In genomic region chr2:69741281-69742169, GRCh38 we compare ENCODE assay signal across 1 cellular context.
TF ChIP-seq lines count a peak whose summit lies in the region.

Gene ANXA4 (plus strand): TSS chr2:69742134. CDS start chr2:69781566, 39,432 bp downstream.

TF ChIP-seq in HepG2, 621 proteins besides CTCF, POLR2A, EP300 and RAD21 (continued from another document and continues in another):
- TF ChIP-seq ZBED4 (CRISPR knock-in tag; IDR thresholded peaks at IDR 0.05; ENCODE audit: borderline replicate concordance) (peak; percentile 91), AGO1 (IDR thresholded peaks at IDR 0.05; ENCODE audit: low read depth, low read length, poor library complexity, severe bottlenecking) (peak; percentile 77), PITX1 (CRISPR knock-in tag; IDR thresholded peaks at IDR 0.05) (no peak; the same call in 1 of the 2 replicates), NONO (IDR thresholded peaks at IDR 0.05) (no peak), NONO (CRISPR knock-in tag; conservative IDR thresholded peaks at IDR 0.05) (peak; percentile 31), SRF (IDR thresholded peaks at IDR 0.05; ENCODE audit: low read depth, low read length) (peak; percentile 20; the same call in 1 of the 2 replicates), ARID4A (CRISPR knock-in tag; IDR thresholded peaks at IDR 0.05; ENCODE audit: borderline replicate concordance) (peak; percentile 96), RBAK (CRISPR knock-in tag; IDR thresholded peaks at IDR 0.05) (no peak), ZNF143 (CRISPR knock-in tag; IDR thresholded peaks at IDR 0.05) (peak; percentile 50), CENPX (CRISPR knock-in tag; IDR thresholded peaks at IDR 0.05) (no peak), CREM (IDR thresholded peaks at IDR 0.05) (no peak), CREM (CRISPR knock-in tag; IDR thresholded peaks at IDR 0.05) (no peak), ZNF737 (CRISPR knock-in tag; IDR thresholded peaks at IDR 0.05; ENCODE audit: borderline replicate concordance) (no peak), RNF2 (conservative IDR thresholded peaks at IDR 0.05; ENCODE audit: low read depth) (no peak), ZFP37 (CRISPR knock-in tag; IDR thresholded peaks at IDR 0.05; ENCODE audit: borderline replicate concordance) (no peak), DR1 (CRISPR knock-in tag; IDR thresholded peaks at IDR 0.05) (peak; percentile 57), ZNF691 (CRISPR knock-in tag; IDR thresholded peaks at IDR 0.05; ENCODE audit: borderline replicate concordance, low read depth) (peak; percentile 95; the same call in 1 of the 2 replicates), BRD4 (CRISPR knock-in tag; IDR thresholded peaks at IDR 0.05) (peak; percentile 83), E2F2 (CRISPR knock-in tag; IDR thresholded peaks at IDR 0.05; ENCODE audit: borderline replicate concordance) (peak; percentile 13; the same call in 1 of the 2 replicates), RXRB (CRISPR knock-in tag; IDR thresholded peaks at IDR 0.05; ENCODE audit: borderline replicate concordance) (0 out of 2 replicates have a peak, but pooled peaks have one; percentile 6), ZNF101 (CRISPR knock-in tag; IDR thresholded peaks at IDR 0.05; ENCODE audit: borderline replicate concordance, low read depth) (peak; percentile 60; the same call in 1 of the 2 replicates), MLX (CRISPR knock-in tag; IDR thresholded peaks at IDR 0.05) (peak; percentile 26), ZNF367 (CRISPR knock-in tag; IDR thresholded peaks at IDR 0.05; ENCODE audit: borderline replicate concordance) (peak; percentile 72; the same call in 1 of the 2 replicates), RFX5 (IDR thresholded peaks at IDR 0.05; ENCODE audit: low read depth, low read length) (no peak), CBX1 (IDR thresholded peaks at IDR 0.05; ENCODE audit: low read depth) (peak; percentile 80), ARNTL (CRISPR knock-in tag; IDR thresholded peaks at IDR 0.05) (peak; percentile 97), AHDC1 (CRISPR knock-in tag; IDR thresholded peaks at IDR 0.05; ENCODE audit: borderline replicate concordance) (no peak; the same call in 1 of the 2 replicates), ARNT2 (CRISPR knock-in tag; IDR thresholded peaks at IDR 0.05; ENCODE audit: low read depth) (peak; percentile 79; the same call in 1 of the 2 replicates), HHEX (CRISPR knock-in tag; IDR thresholded peaks at IDR 0.05) (no peak), TFE3 (CRISPR knock-in tag; IDR thresholded peaks at IDR 0.05) (peak; percentile 79), JUN (CRISPR knock-in tag; IDR thresholded peaks at IDR 0.05) (0 out of 2 replicates have a peak, but pooled peaks have one; percentile 26), SPEN (CRISPR knock-in tag; IDR thresholded peaks at IDR 0.05; ENCODE audit: low read depth) (peak; percentile 84), FIP1L1 (IDR thresholded peaks at IDR 0.05; ENCODE audit: borderline replicate concordance, insufficient read depth, low read depth, low read length) (peak; percentile 32; the same call in 1 of the 2 replicates), GATAD2A (CRISPR knock-in tag; IDR thresholded peaks at IDR 0.05) (peak; percentile 58), PHF5A (CRISPR knock-in tag; IDR thresholded peaks at IDR 0.05; ENCODE audit: low read depth, unreplicated experiment) (peak; percentile 25), ZNF543 (CRISPR knock-in tag; IDR thresholded peaks at IDR 0.05) (peak; percentile 90), NAIF1 (CRISPR knock-in tag; IDR thresholded peaks at IDR 0.05; ENCODE audit: borderline replicate concordance) (no peak)
- TF ChIP-seq, protein P1, sequence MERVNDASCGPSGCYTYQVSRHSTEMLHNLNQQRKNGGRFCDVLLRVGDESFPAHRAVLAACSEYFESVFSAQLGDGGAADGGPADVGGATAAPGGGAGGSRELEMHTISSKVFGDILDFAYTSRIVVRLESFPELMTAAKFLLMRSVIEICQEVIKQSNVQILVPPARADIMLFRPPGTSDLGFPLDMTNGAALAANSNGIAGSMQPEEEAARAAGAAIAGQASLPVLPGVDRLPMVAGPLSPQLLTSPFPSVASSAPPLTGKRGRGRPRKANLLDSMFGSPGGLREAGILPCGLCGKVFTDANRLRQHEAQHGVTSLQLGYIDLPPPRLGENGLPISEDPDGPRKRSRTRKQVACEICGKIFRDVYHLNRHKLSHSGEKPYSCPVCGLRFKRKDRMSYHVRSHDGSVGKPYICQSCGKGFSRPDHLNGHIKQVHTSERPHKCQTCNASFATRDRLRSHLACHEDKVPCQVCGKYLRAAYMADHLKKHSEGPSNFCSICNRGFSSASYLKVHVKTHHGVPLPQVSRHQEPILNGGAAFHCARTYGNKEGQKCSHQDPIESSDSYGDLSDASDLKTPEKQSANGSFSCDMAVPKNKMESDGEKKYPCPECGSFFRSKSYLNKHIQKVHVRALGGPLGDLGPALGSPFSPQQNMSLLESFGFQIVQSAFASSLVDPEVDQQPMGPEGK (CRISPR knock-in tag; IDR thresholded peaks at IDR 0.05), result no peak; the same call in 1 of the 2 replicates
